In genomic region chr2:237702439-237703397, GRCh38 we compare ENCODE assay signal across 7 cellular contexts.
DNase-seq lines count a peak whose midpoint lies in the region; TF ChIP-seq lines count a peak whose summit lies in the region.

No MANE protein-coding gene starts in this region.

- TF ChIP-seq CTCF in HEK293 (tag by site-specific recombination; IDR thresholded peaks at IDR 0.05) = no peak
- TF ChIP-seq CTCF in cardiac fibroblast (IDR thresholded peaks at IDR 0.05; ENCODE audit: low read depth, low read length) = no peak
- no peak for TF ChIP-seq CTCF in liver (IDR thresholded peaks at IDR 0.05; ENCODE audit: low read depth, low read length, missing input control)
- no peak for TF ChIP-seq CTCF in thyroid gland (IDR thresholded peaks at IDR 0.05)

- H3K4me3 ChIP-seq in HEK293 (ENCODE audit: low read depth, low read length) (no peak overlapping the region), SJSA1 (no peak overlapping the region), cardiac fibroblast (replicated peaks in 1 of 2; ENCODE audit: low read depth in 2 of 2, low read length in 2 of 2) (peak overlapping the region; percentile 2 to 10), liver (ENCODE audit: low read depth in 1 of 3, low read length in 3 of 3) (no peak overlapping the region), thyroid gland (replicated peaks in 1 of 3) (no peak overlapping the region)

- no peak for TF ChIP-seq POLR2A in thyroid gland (IDR thresholded peaks at IDR 0.05)

- DNase-seq in SJSA1 (ENCODE audit: low read depth in 1 of 2, low spot score in 2 of 2) (peak; percentile 57 to 69), cardiac fibroblast (ENCODE audit: low read depth in 2 of 2) (peak; percentile 61 to 89), thyroid gland (peak; percentile 67 to 69), HPDE6-E6E7 (ENCODE audit: extremely low spot score) (no peak)
- DNase-seq in central memory CD4-positive, alpha-beta T cell = no peak

- H3K9me3 ChIP-seq in HEK293 (ENCODE audit: control insufficient read depth, insufficient read depth, low read depth, low read length) (no peaks in the 10 kb centered on the region), SJSA1 (replicated peaks) (no peaks in the 10 kb centered on the region), liver (ENCODE audit: control insufficient read depth in 4 of 4, low read length in 3 of 4) (no peaks in the 10 kb centered on the region), thyroid gland (no peaks in the 10 kb centered on the region)

- intact Hi-C loops in thyroid gland (cut with DNase I) = no loop called here

- no peaks in the 10 kb centered on the region for H3K27me3 ChIP-seq in SJSA1 (replicated peaks)
- H3K27me3 ChIP-seq in liver (ENCODE audit: control insufficient read depth in 4 of 4, insufficient read depth in 4 of 4, low read length in 3 of 4) = no peaks in the 10 kb centered on the region
- H3K27me3 ChIP-seq in thyroid gland = no peaks in the 10 kb centered on the region

- H3K4me1 ChIP-seq in HEK293 (ENCODE audit: control insufficient read depth, insufficient read depth, low read length) (peaks cover 46% of the 10 kb centered on the region), SJSA1 (replicated peaks) (peaks cover 55% of the 10 kb centered on the region), liver (ENCODE audit: control insufficient read depth in 4 of 4, insufficient read depth in 4 of 4, low read length in 3 of 4) (peaks cover 3 to 35% (median 10%) of the 10 kb centered on the region in 4 donors), thyroid gland (peaks cover 65 to 88% of the 10 kb centered on the region in 2 donors)

- H3K9ac ChIP-seq in liver (ENCODE audit: low read depth in 1 of 2, low read length in 2 of 2) = no peak overlapping the region

- WGBS in liver = 58% methylated on average over 17 of the region's 17 CpGs
- WGBS in thyroid gland, 2 donors = 27 to 32% methylated on average over 17 of the region's 17 CpGs

- POLR2A ChIA-PET in HEK293 (lab: Yijun Ruan, JAX) = interaction anchor here (3.7 kb wide), 1 partner anchor 10 kb away, joined by 17 read pairs; no protein-coding TSS in a partner anchor

- CTCF ChIA-PET in HEK293 (lab: Yijun Ruan, JAX) = interaction anchor here (0.6 to 1.3 kb wide), 3 partner anchors 20 to 107 kb away, joined by 4 to 6 read pairs (median 4); no protein-coding TSS in a partner anchor

- no peaks in the 10 kb centered on the region for H3K36me3 ChIP-seq in HEK293 (ENCODE audit: control insufficient read depth in 2 of 2, insufficient read depth in 1 of 2, low read length in 2 of 2)
- peaks cover 28% of the 10 kb centered on the region for H3K36me3 ChIP-seq in SJSA1
- H3K36me3 ChIP-seq in liver (ENCODE audit: control insufficient read depth in 4 of 4, insufficient read depth in 3 of 4, low read depth in 1 of 4, low read length in 3 of 4) = no peaks in the 10 kb centered on the region
- no peaks in the 10 kb centered on the region for H3K36me3 ChIP-seq in thyroid gland

- H3K27ac ChIP-seq in HEK293 (ENCODE audit: extremely low read depth, low read depth, low read length) = peak overlapping the region; percentile 44; the same call in 1 of the 2 replicates
- peak overlapping the region; percentile 93 for H3K27ac ChIP-seq in SJSA1
- peak overlapping the region; percentile 20 to 50 for H3K27ac ChIP-seq in liver (ENCODE audit: low read depth in 1 of 2, low read length in 2 of 2)
- H3K27ac ChIP-seq in thyroid gland = peak overlapping the region; percentile 61 to 72 (median 66)

- TF ChIP-seq RAD21 in liver (IDR thresholded peaks at IDR 0.05) = no peak

TF ChIP-seq in HEK293, 187 proteins besides CTCF, POLR2A, EP300 and RAD21 (continues in another document):
- TF ChIP-seq ZXDB (tag by site-specific recombination; IDR thresholded peaks at IDR 0.05) (0 out of 2 replicates have a peak, but pooled peaks have one; percentile 40), PRDM10 (tag by site-specific recombination; IDR thresholded peaks at IDR 0.05) (peak; percentile 41; the same call in 1 of the 2 replicates), PRDM6 (tag by site-specific recombination; IDR thresholded peaks at IDR 0.05) (no peak), SP3 (tag by site-specific recombination; IDR thresholded peaks at IDR 0.05) (peak; percentile 27; the same call in 1 of the 2 replicates)

TF ChIP-seq in liver, 16 proteins besides CTCF, POLR2A, EP300 and RAD21:
- TF ChIP-seq RXRA (IDR thresholded peaks at IDR 0.05) (no peak), TAF1 (conservative IDR thresholded peaks at IDR 0.05) (no peak), NR2F2 (IDR thresholded peaks at IDR 0.05) (peak; percentile 11), HNF4G (IDR thresholded peaks at IDR 0.05) (no peak), SP1 (IDR thresholded peaks at IDR 0.05) (peak; percentile 9), EGR1 (IDR thresholded peaks at IDR 0.05; ENCODE audit: low read depth in 2 of 2) (no peak), ZBTB33 (IDR thresholded peaks at IDR 0.05) (no peak), REST (IDR thresholded peaks at IDR 0.05) (no peak), FOXA2 (IDR thresholded peaks at IDR 0.05) (no peak), FOXA1 (IDR thresholded peaks at IDR 0.05) (no peak), HNF4A (conservative IDR thresholded peaks at IDR 0.05) (no peak), YY1 (IDR thresholded peaks at IDR 0.05) (no peak), JUND (IDR thresholded peaks at IDR 0.05) (no peak)

Comparison
In these comparisons a context has a peak if more than half of its experiments do, and no peak if none do; other contexts are left out.
1. H3K27ac ChIP-seq: peak in every context shown above with its lines; median percentile 93 in SJSA1; 66 in thyroid gland; 44 in HEK293; 35 in liver.
2. H3K4me3 ChIP-seq: peak in cardiac fibroblast (2 of 2); none in HEK293 (single experiment), SJSA1 (single experiment), liver (0 of 3) and thyroid gland (0 of 3).
3. DNase-seq: peak in SJSA1 (2 of 2), cardiac fibroblast (2 of 2) and thyroid gland (2 of 2); none in HPDE6-E6E7 (single experiment) and central memory CD4-positive, alpha-beta T cell (single experiment).